In the genomic region with DNA sequence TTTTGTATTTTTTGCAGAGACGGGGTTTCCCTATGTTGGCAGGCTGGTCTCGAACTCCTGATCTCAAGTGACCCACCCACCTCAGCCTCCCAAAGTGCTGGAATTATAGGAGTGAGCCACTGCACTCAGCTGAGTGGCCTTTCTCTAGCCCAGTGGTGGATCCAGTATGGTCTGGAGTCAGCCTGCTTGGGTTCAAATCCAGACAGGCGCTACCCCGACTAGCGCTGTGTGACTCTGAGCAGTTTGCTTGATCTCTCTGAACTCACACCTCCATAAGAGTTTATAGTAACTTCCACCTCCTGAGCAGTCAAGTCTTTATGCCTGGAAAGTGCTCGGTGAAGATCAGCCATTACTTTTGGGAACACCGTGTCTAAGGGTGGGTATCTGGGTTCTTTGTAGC, we compare ENCODE assay signal across 21 cellular contexts. TPM values are rescaled to one million over a fixed set of nuclear protein-coding genes. Genes with fewer than 3 reads are reported as not detected.
DNase-seq lines count a peak whose midpoint lies in the region; ATAC-seq, FAIRE-seq and TF ChIP-seq lines count a peak whose summit lies in the region.
"Had no signal": no experiment of that assay in that cellular context is flagged by ENCODE, and none has a peak within 500 bp of the region (broad histone marks: within the 10 kb centered on the region; RNA-seq: fewer than 3 reads in every experiment).

No MANE protein-coding gene starts in this region.

- H3K4me2 ChIP-seq in OCI-LY1 (ENCODE audit: low read length) (no peak overlapping the region; the same call in 1 of the 2 replicates), H1 (ENCODE audit: insufficient read depth in 1 of 2, low read depth in 2 of 2, low read length in 2 of 2) (no peak overlapping the region)
- H3K4me2 ChIP-seq: SK-N-SH had no signal

- TF ChIP-seq CTCF in OCI-LY1 (IDR thresholded peaks at IDR 0.05; ENCODE audit: low read length) (no peak), H1 (IDR thresholded peaks at IDR 0.05; ENCODE audit: control extremely low read depth in 1 of 3, insufficient read depth in 1 of 3, low read depth in 1 of 3, low read length in 3 of 3) (no peak)

- no peak overlapping the region for H2BK15ac ChIP-seq in H1 (ENCODE audit: low read length)

- H2AFZ ChIP-seq in OCI-LY1 (ENCODE audit: low read length) (no peak overlapping the region), H1 (ENCODE audit: low read length) (no peak overlapping the region)

- no peak for DNase-seq in CD4-positive, alpha-beta memory T cell
- DNase-seq in H1 (ENCODE audit: low read depth in 1 of 2, low spot score in 2 of 2) (no peak), SW480 (ENCODE audit: low spot score) (no peak)
- DNase-seq: CD4-positive, alpha-beta T cell; DMS153; GF-D8; H7; NCI-H1105 treated with DMSO at 0.1 percent for 48 hours; NCI-H1694; NCI-H2081 treated with DMSO at 0.1 percent for 48 hours; NCI-H446 treated with DMSO at 0.1 percent for 48 hours; OCI-M1; SHP77 treated with DMSO at 0.1 percent for 48 hours; SK-N-SH; T-helper 1 cell had no signal

- H3K9me2 ChIP-seq in OCI-LY1 (ENCODE audit: low read depth, low read length), result no peaks in the 10 kb centered on the region
- H3K9me2 ChIP-seq: SK-N-SH had no signal

- FAIRE-seq in H1 (lab: Jason Lieb, UNC), result no peak
- FAIRE-seq: A204.1, HTR-8/SVneo had no signal

- no peak overlapping the region for H3K27ac ChIP-seq in CD4-positive, alpha-beta memory T cell (ENCODE audit: low read depth, low read length)
- H3K27ac ChIP-seq in OCI-LY1 (ENCODE audit: low read depth, low read length, poor library complexity, severe bottlenecking) (peak overlapping the region; percentile 95), H1 (ENCODE audit: low read depth, low read length) (peak overlapping the region; percentile 29; the same call in 1 of the 2 replicates)

- H3K79me2 ChIP-seq in OCI-LY1 (ENCODE audit: insufficient read depth, low read length) (peaks cover 3% of the 10 kb centered on the region; the same call in 1 of the 2 replicates), H1 (ENCODE audit: control insufficient read depth in 1 of 2, insufficient read depth in 2 of 2, low read length in 2 of 2) (no peaks in the 10 kb centered on the region; a peak in 1 of 4 replicates)

- H3K9me3 Mint-ChIP-seq in CD4-positive, alpha-beta memory T cell, result no peaks in the 10 kb centered on the region
- H3K9me3 Mint-ChIP-seq: CD4-positive, alpha-beta T cell; IgD-negative memory B cell had no signal

- POLR2A ChIA-PET in CD4-positive, alpha-beta memory T cell (lab: Charles Lee; ENCODE audit: partially characterized antibody), result interaction anchor here (1.0 to 2.1 kb wide), 2 partner anchors 16 to 34 kb away, joined by 3 to 12 read pairs; no protein-coding TSS in a partner anchor
- POLR2A ChIA-PET in H1 (lab: Charles Lee; ENCODE audit: partially characterized antibody), result interaction anchor here (0.7 to 1.6 kb wide), 4 partner anchors 8 to 26 kb away, joined by 3 to 5 read pairs (median 3); no protein-coding TSS in a partner anchor

- H2BK20ac ChIP-seq in H1 (ENCODE audit: low read length), result no peak overlapping the region

- TF ChIP-seq EP300 in H1 (IDR thresholded peaks at IDR 0.05; ENCODE audit: borderline replicate concordance in 1 of 2, low read depth in 2 of 2, low read length in 2 of 2), result no peak

- H3K27me3 Mint-ChIP-seq in CD4-positive, alpha-beta memory T cell, result no peaks in the 10 kb centered on the region
- H3K27me3 Mint-ChIP-seq: CD4-positive, alpha-beta T cell had no signal

- H3K9ac ChIP-seq in OCI-LY1 (ENCODE audit: low read length) (no peak overlapping the region; the same call in 1 of the 2 replicates), H1 (replicated peaks in 1 of 4; ENCODE audit: extremely low read depth in 1 of 4, low read depth in 3 of 4, low read length in 3 of 4) (peak overlapping the region in 1 of 4 experiments; percentile 8; a peak in 2 of 7 replicates)
- H3K9ac ChIP-seq: SK-N-SH had no signal

- H3K27ac Mint-ChIP-seq in CD4-positive, alpha-beta memory T cell, result peak overlapping the region in 5 of 7 donors; percentile 20 to 78 (median 47)
- H3K27ac Mint-ChIP-seq: CD4-positive, alpha-beta T cell had no signal

- peaks cover 8 to 15% of the 10 kb centered on the region in 2 donors for H3K36me3 Mint-ChIP-seq in CD4-positive, alpha-beta memory T cell

- H3K4me1 ChIP-seq in CD4-positive, alpha-beta memory T cell (ENCODE audit: insufficient read depth, low read length), result peaks cover 15% of the 10 kb centered on the region
- H3K4me1 ChIP-seq in OCI-LY1 (ENCODE audit: insufficient read depth, low read length, severe bottlenecking) (peaks cover 61% of the 10 kb centered on the region), H1 (replicated peaks in 1 of 4; ENCODE audit: control insufficient read depth in 3 of 4, insufficient read depth in 4 of 4, low read length in 3 of 4) (peaks cover 0 to 2% (median 0%) of the 10 kb centered on the region in 4 experiments; a peak in 2 of 7 replicates)

- no peak overlapping the region for H3K4me3 Mint-ChIP-seq in CD4-positive, alpha-beta memory T cell
- H3K4me3 Mint-ChIP-seq: CD4-positive, alpha-beta T cell had no signal

- peaks cover 4 to 19% (median 6%) of the 10 kb centered on the region in 4 donors for H3K4me1 Mint-ChIP-seq in CD4-positive, alpha-beta memory T cell

- H3K23me2 ChIP-seq in H1 (ENCODE audit: low read depth, low read length), result no peaks in the 10 kb centered on the region

- TF ChIP-seq POLR2A in H1 (IDR thresholded peaks at IDR 0.05; ENCODE audit: control extremely low read depth in 1 of 2, low read depth in 2 of 2, low read length in 2 of 2), result no peak

- H3K18ac ChIP-seq in H1 (ENCODE audit: extremely low read depth, low read length), result no peak overlapping the region

- no peak overlapping the region for H3K4me3 ChIP-seq in CD4-positive, alpha-beta memory T cell (ENCODE audit: low read length in 2 of 2)
- no peak overlapping the region for H3K4me3 ChIP-seq in OCI-LY1 (ENCODE audit: low read depth, low read length, poor library complexity, severe bottlenecking)
- H3K4me3 ChIP-seq in H1 (ENCODE audit: extremely low read depth in 1 of 4, insufficient read depth in 2 of 4, low read depth in 3 of 4, low read length in 4 of 4), result no peak overlapping the region

- H3K79me1 ChIP-seq in H1 (ENCODE audit: low read depth, low read length), result 0 out of 2 replicates have a peak, but pooled peaks cover 2% of the 10 kb centered on the region

- no peak overlapping the region for H2AK5ac ChIP-seq in H1 (ENCODE audit: low read depth, low read length)

- no peak overlapping the region for H2BK5ac ChIP-seq in H1 (ENCODE audit: low read depth, low read length)

- no peak overlapping the region for H2BK120ac ChIP-seq in H1 (replicated peaks; ENCODE audit: low read depth, low read length)

- CTCF ChIA-PET in CD4-positive, alpha-beta memory T cell (lab: Charles Lee; ENCODE audit: partially characterized antibody), result interaction anchor here (1.0 to 3.0 kb wide), 3 partner anchors 8 to 29 kb away, joined by 3 to 23 read pairs (median 4); no protein-coding TSS in a partner anchor
- CTCF ChIA-PET in H1 (lab: Charles Lee; ENCODE audit: partially characterized antibody), result interaction anchor here (0.6 to 7.5 kb wide), 13 partner anchors 7 to 352 kb away, joined by 3 to 51 read pairs (median 4); a partner anchor contains a TSS

- no peak for TF ChIP-seq RAD21 in H1 (IDR thresholded peaks at IDR 0.05 in 1 of 2, conservative IDR thresholded peaks at IDR 0.05 in 1 of 2; ENCODE audit: low read depth in 2 of 2, low read length in 2 of 2)

- no peaks in the 10 kb centered on the region for H3K27me3 ChIP-seq in CD4-positive, alpha-beta memory T cell (ENCODE audit: insufficient read depth, low read length)
- no peaks in the 10 kb centered on the region for H3K27me3 ChIP-seq in OCI-LY1 (ENCODE audit: insufficient read depth, low read length)
- H3K27me3 ChIP-seq in H1 (replicated peaks in 1 of 4; ENCODE audit: control insufficient read depth in 3 of 4, extremely low read depth in 1 of 4, insufficient read depth in 3 of 4, low read length in 3 of 4), result no peaks in the 10 kb centered on the region

- no peak for ATAC-seq in HG02981 (IDR thresholded peaks at IDR 0.05; ENCODE audit: unreplicated experiment)
- ATAC-seq in GM21447 (IDR thresholded peaks at IDR 0.05; ENCODE audit: unreplicated experiment), result no peak

- no peak overlapping the region for H3K23ac ChIP-seq in H1 (ENCODE audit: insufficient read length)

- H3K9me3 ChIP-seq in CD4-positive, alpha-beta memory T cell (ENCODE audit: control insufficient read depth in 1 of 2, low read length in 2 of 2), result no peaks in the 10 kb centered on the region
- H3K9me3 ChIP-seq in OCI-LY1 (ENCODE audit: low read length) (no peaks in the 10 kb centered on the region), H1 (ENCODE audit: insufficient read depth in 2 of 2, low read depth in 1 of 2, low read length in 1 of 2) (0 out of 4 replicates have a peak, but pooled peaks cover 0 to 5% of the 10 kb centered on the region in 2 experiments)
- H3K9me3 ChIP-seq: SK-N-SH had no signal

- no peak overlapping the region for H3K56ac ChIP-seq in H1 (replicated peaks; ENCODE audit: insufficient read length, low read depth, low read length)

- no peaks in the 10 kb centered on the region for H4K20me1 ChIP-seq in OCI-LY1 (ENCODE audit: insufficient read depth, low read length)
- peaks cover 2 to 6% of the 10 kb centered on the region in 2 experiments for H4K20me1 ChIP-seq in H1 (replicated peaks in 1 of 2; ENCODE audit: control insufficient read depth in 1 of 2, insufficient read depth in 2 of 2, low read length in 2 of 2)

- WGBS in H1 (ENCODE audit: extremely low coverage in 1 of 2, insufficient coverage in 1 of 2, insufficient read length in 1 of 2, insufficient replicate concordance in 2 of 2, low coverage in 1 of 2, low lambda C conversion rate in 2 of 2, missing lambda C conversion rate in 1 of 2), 2 experiments, result 96% methylated on average over 7 of the region's 7 CpGs; no CpG with 5 or more reads in 1 of the 2 experiments

- no peak overlapping the region for H3K4ac ChIP-seq in H1 (replicated peaks; ENCODE audit: insufficient read length, low read depth, low read length)

- peaks cover 3% of the 10 kb centered on the region for H3K36me3 ChIP-seq in CD4-positive, alpha-beta memory T cell (ENCODE audit: insufficient read depth, low read length)
- peaks cover 50% of the 10 kb centered on the region for H3K36me3 ChIP-seq in OCI-LY1 (ENCODE audit: insufficient read depth, low read length)
- peaks cover 0 to 3% (median under 1%) of the 10 kb centered on the region in 4 experiments; a peak in 3 of 8 replicates for H3K36me3 ChIP-seq in H1 (ENCODE audit: control insufficient read depth in 2 of 4, insufficient read depth in 4 of 4, low read length in 3 of 4)

- H2BK12ac ChIP-seq in H1 (ENCODE audit: low read depth, low read length), result no peak overlapping the region

- H4K8ac ChIP-seq in H1 (ENCODE audit: extremely low read depth, insufficient read depth, low read length), result no peak overlapping the region

- no peak overlapping the region for H4K91ac ChIP-seq in H1 (replicated peaks; ENCODE audit: insufficient read length, low read length)

- no peaks in the 10 kb centered on the region for H3F3A ChIP-seq in OCI-LY1 (ENCODE audit: insufficient read depth, low read length)

- H4K5ac ChIP-seq in H1 (ENCODE audit: insufficient read length, low read depth, low read length), result no peak overlapping the region

- H3K14ac ChIP-seq in H1 (ENCODE audit: insufficient read length), result no peak overlapping the region

- intact Hi-C loops in CD4-positive, alpha-beta memory T cell (cut with micrococcal nuclease), result no loop called here

RNA-seq across cellular contexts. Expression of a gene that starts 10.4 kb away (rescaled TPM):
- 1 to 10 TPM; 9.0 to 9.4 TPM for total RNA-seq in CD4-positive, alpha-beta memory T cell
- 1 to 10 TPM; 1.4 to 2.3 TPM for polyA plus RNA-seq in CD4-positive, alpha-beta memory T cell
- total RNA-seq in H1 (2021; fragmentation: NEBNext Ultra II Directional; extraction: Animal tissue kit (Norgen Biotek cat#: 25700)), result 18.7 and 19.4 TPM in 2 replicates
- 16.2 and 17.5 TPM in 2 replicates for polyA plus RNA-seq in H1 (2011; rRNA removed)
- 10.4 TPM for polyA plus RNA-seq in H1 (2011; cell fraction: cytosol; rRNA removed)
- polyA plus RNA-seq in H1 (2011; cell fraction: nucleus; rRNA removed), result 8.7 TPM
- polyA plus RNA-seq in H1 (2012, experiment 1 of 2), result 7.0 to 10.5 TPM (median 9.3 TPM) in 4 replicates
- polyA plus RNA-seq in H1 (2012, experiment 2 of 2), result 7.1 TPM
- polyA plus RNA-seq in H1 (2013, experiment 1 of 2), result 12.6 TPM
- 15.2 TPM for polyA plus RNA-seq in H1 (2013, experiment 2 of 2)
- polyA minus RNA-seq in H1 (2011; rRNA and poly(A)+ RNA removed), result 32.0 and 38.5 TPM in 2 replicates
- polyA minus RNA-seq in H1 (2011; cell fraction: cytosol; rRNA and poly(A)+ RNA removed), result 22.8 TPM
- polyA minus RNA-seq in H1 (2011; cell fraction: nucleus; rRNA and poly(A)+ RNA removed), result 10.4 TPM

RNA-seq across cellular contexts. Expression of a gene that starts 25.9 kb away (rescaled TPM):
- total RNA-seq in CD4-positive, alpha-beta memory T cell, result 100 to 1,000 TPM; 208 to 250 TPM
- 100 to 1,000 TPM in 1 of 2 donors, 10 to 100 TPM in 1; 53.5 to 166 TPM for polyA plus RNA-seq in CD4-positive, alpha-beta memory T cell
- 208 and 210 TPM in 2 replicates for total RNA-seq in H1 (2021; fragmentation: NEBNext Ultra II Directional; extraction: Animal tissue kit (Norgen Biotek cat#: 25700))
- polyA plus RNA-seq in H1 (2011; rRNA removed), result 101 and 121 TPM in 2 replicates
- 79.7 TPM for polyA plus RNA-seq in H1 (2011; cell fraction: cytosol; rRNA removed)
- polyA plus RNA-seq in H1 (2011; cell fraction: nucleus; rRNA removed), result 295 TPM
- 179 to 246 TPM (median 190 TPM) in 4 replicates for polyA plus RNA-seq in H1 (2012, experiment 1 of 2)
- 57.7 TPM for polyA plus RNA-seq in H1 (2012, experiment 2 of 2)
- polyA plus RNA-seq in H1 (2013, experiment 1 of 2), result 165 TPM
- 148 TPM for polyA plus RNA-seq in H1 (2013, experiment 2 of 2)
- 129 and 138 TPM in 2 replicates for polyA minus RNA-seq in H1 (2011; rRNA and poly(A)+ RNA removed)
- 111 TPM for polyA minus RNA-seq in H1 (2011; cell fraction: cytosol; rRNA and poly(A)+ RNA removed)
- 124 TPM for polyA minus RNA-seq in H1 (2011; cell fraction: nucleus; rRNA and poly(A)+ RNA removed)

RNA-seq across cellular contexts. Expression of a gene that starts 31.3 kb away (rescaled TPM):
- total RNA-seq in CD4-positive, alpha-beta memory T cell, result 10 to 100 TPM; 42.7 to 44.6 TPM
- polyA plus RNA-seq in CD4-positive, alpha-beta memory T cell, result 10 to 100 TPM; 28.9 to 37.1 TPM
- total RNA-seq in H1 (2021; fragmentation: NEBNext Ultra II Directional; extraction: Animal tissue kit (Norgen Biotek cat#: 25700)), result 82.3 and 90.7 TPM in 2 replicates
- 187 and 282 TPM in 2 replicates for polyA plus RNA-seq in H1 (2011; rRNA removed)
- 114 TPM for polyA plus RNA-seq in H1 (2011; cell fraction: cytosol; rRNA removed)
- polyA plus RNA-seq in H1 (2011; cell fraction: nucleus; rRNA removed), result 147 TPM
- 52.4 to 94.1 TPM (median 90.4 TPM) in 4 replicates for polyA plus RNA-seq in H1 (2012, experiment 1 of 2)
- polyA plus RNA-seq in H1 (2012, experiment 2 of 2), result 93.0 TPM
- polyA plus RNA-seq in H1 (2013, experiment 1 of 2), result 71.0 TPM
- polyA plus RNA-seq in H1 (2013, experiment 2 of 2), result 66.3 TPM
- polyA minus RNA-seq in H1 (2011; rRNA and poly(A)+ RNA removed), result 18.3 and 19.8 TPM in 2 replicates
- polyA minus RNA-seq in H1 (2011; cell fraction: cytosol; rRNA and poly(A)+ RNA removed), result 38.4 TPM
- 34.5 TPM for polyA minus RNA-seq in H1 (2011; cell fraction: nucleus; rRNA and poly(A)+ RNA removed)

RNA-seq across cellular contexts. Expression of a gene that starts 50.2 kb away (rescaled TPM):
- 1 to 10 TPM; 7.5 to 8.2 TPM for total RNA-seq in CD4-positive, alpha-beta memory T cell
- polyA plus RNA-seq in CD4-positive, alpha-beta memory T cell, result 1 to 10 TPM; 2.5 to 8.1 TPM
- 3.8 and 4.0 TPM in 2 replicates for total RNA-seq in H1 (2021; fragmentation: NEBNext Ultra II Directional; extraction: Animal tissue kit (Norgen Biotek cat#: 25700))
- 5.2 and 9.4 TPM in 2 replicates for polyA plus RNA-seq in H1 (2011; rRNA removed)
- 4.1 TPM for polyA plus RNA-seq in H1 (2011; cell fraction: cytosol; rRNA removed)
- polyA plus RNA-seq in H1 (2011; cell fraction: nucleus; rRNA removed), result 5.3 TPM
- polyA plus RNA-seq in H1 (2012, experiment 1 of 2), result 4.7 to 8.7 TPM (median 6.5 TPM) in 4 replicates
- polyA plus RNA-seq in H1 (2012, experiment 2 of 2), result 4.1 TPM
- 12.4 TPM for polyA plus RNA-seq in H1 (2013, experiment 1 of 2)
- polyA plus RNA-seq in H1 (2013, experiment 2 of 2), result 10.8 TPM
- 5.7 and 9.7 TPM in 2 replicates for polyA minus RNA-seq in H1 (2011; rRNA and poly(A)+ RNA removed)
- 8.4 TPM for polyA minus RNA-seq in H1 (2011; cell fraction: cytosol; rRNA and poly(A)+ RNA removed)
- 3.0 TPM for polyA minus RNA-seq in H1 (2011; cell fraction: nucleus; rRNA and poly(A)+ RNA removed)
